22 cellular contexts compared by ENCODE assay signal in genomic region chr22:44691796-44692661, GRCh38. TPM values are rescaled to one million over a fixed set of nuclear protein-coding genes. Genes with fewer than 3 reads are reported as not detected.
DNase-seq lines count a peak whose midpoint lies in the region; ATAC-seq, FAIRE-seq and TF ChIP-seq lines count a peak whose summit lies in the region.
"Had no signal": no experiment of that assay in that cellular context is flagged by ENCODE, and none has a peak within 500 bp of the region (broad histone marks: within the 10 kb centered on the region; RNA-seq: fewer than 3 reads in every experiment).

No MANE protein-coding gene starts in this region.

- H3K36me3 ChIP-seq in MG63 (no peaks in the 10 kb centered on the region), keratinocyte (ENCODE audit: control insufficient read depth in 2 of 2, extremely low read depth in 1 of 2, insufficient read depth in 2 of 2, low read length in 2 of 2) (no peaks in the 10 kb centered on the region), MM.1S (replicated peaks; ENCODE audit: insufficient read depth, low read length) (no peaks in the 10 kb centered on the region)
- H3K36me3 ChIP-seq: heart right ventricle, upper lobe of left lung, WERI-Rb-1 had no signal

- H3K9me2 ChIP-seq in MM.1S (replicated peaks; ENCODE audit: insufficient read depth, low read length): no peaks in the 10 kb centered on the region

- TF ChIP-seq CTCF in keratinocyte (optimal IDR thresholded peaks at IDR 0.05 in 1 of 3, IDR thresholded peaks at IDR 0.05 in 1 of 3, conservative IDR thresholded peaks at IDR 0.05 in 1 of 3; ENCODE audit: extremely low read depth in 1 of 3, insufficient read depth in 2 of 3, low read length in 3 of 3): no peak
- no peak for TF ChIP-seq CTCF in MM.1S (IDR thresholded peaks at IDR 0.05; ENCODE audit: low read length)

- no peaks in the 10 kb centered on the region for H3K27me3 ChIP-seq in MG63
- H3K27me3 ChIP-seq in keratinocyte (ENCODE audit: control insufficient read depth, extremely low read depth, insufficient read depth, low read length): no peaks in the 10 kb centered on the region
- H3K27me3 ChIP-seq in MM.1S (replicated peaks; ENCODE audit: insufficient read depth, low read length): peaks cover 72% of the 10 kb centered on the region
- H3K27me3 ChIP-seq: upper lobe of left lung had no signal

- H3K27ac ChIP-seq in keratinocyte (ENCODE audit: control insufficient read depth, insufficient read depth, low read length): no peak overlapping the region
- no peak overlapping the region for H3K27ac ChIP-seq in MM.1S (ENCODE audit: low read length)
- H3K27ac ChIP-seq: heart right ventricle, upper lobe of left lung had no signal

- dilution Hi-C loops in keratinocyte (cut with MboI; ENCODE audit: extremely low pct_ligation_motif_present, low sequenced_read_pairs): no loop called here

- H3K9ac ChIP-seq in keratinocyte (ENCODE audit: control insufficient read depth, extremely low read depth, insufficient read depth, low read length) (no peak overlapping the region), MM.1S (ENCODE audit: low read length) (no peak overlapping the region)

- intact Hi-C loops in sciatic nerve (cut with DNase I): loop anchor here (5.0 kb wide), 1 partner anchor 1795 kb away; no protein-coding TSS in a partner anchor

- peak overlapping the region; percentile 51 for H3K4me2 ChIP-seq in keratinocyte (ENCODE audit: control insufficient read depth, extremely low read depth, insufficient read depth, low read depth, low read length)
- no peak overlapping the region for H3K4me2 ChIP-seq in MM.1S (ENCODE audit: low read depth, low read length)
- H3K4me2 ChIP-seq: smooth muscle cell had no signal

- peak; percentile 33 for DNase-seq in NCI-H748 (lab: John Stamatoyannopoulos, UW; ENCODE audit: unreplicated experiment)
- DNase-seq in NCI-H748 treated with DMSO at 0.1 percent for 48 hours (lab: John Stamatoyannopoulos, UW): no peak
- DNase-seq in MG63: peak; percentile 41
- DNase-seq in keratinocyte (ENCODE audit: low read depth, low spot score): no peak
- no peak for DNase-seq in sciatic nerve (ENCODE audit: low spot score)
- DNase-seq in MM.1S: no peak
- no peak for DNase-seq in KG1 (lab: John Stamatoyannopoulos, UW)
- DNase-seq: ACHN; activated CD8-positive, alpha-beta T cell treated with anti-CD3 and anti-CD28 coated beads, Interleukin-2, amount 10 ng/mL, durations not matched to agents 7 days and 5 days; caudate nucleus; heart right ventricle; NCI-H1694 treated with DMSO at 0.1 percent for 48 hours; NCI-H774; posterior cingulate gyrus; upper lobe of left lung; WERI-Rb-1 had no signal

- peaks cover 12% of the 10 kb centered on the region for H3K4me1 ChIP-seq in keratinocyte (ENCODE audit: control insufficient read depth, extremely low read depth, insufficient read depth, low read length)
- no peaks in the 10 kb centered on the region for H3K4me1 ChIP-seq in MM.1S (ENCODE audit: low read length)
- H3K4me1 ChIP-seq: upper lobe of left lung had no signal

- H2AFZ ChIP-seq in keratinocyte (ENCODE audit: control insufficient read depth, low read length): peak overlapping the region; percentile 19
- no peak overlapping the region for H2AFZ ChIP-seq in MM.1S (ENCODE audit: low read length)

- H3K4me3 ChIP-seq in MG63 (no peak overlapping the region), keratinocyte (ENCODE audit: control insufficient read depth in 2 of 3, extremely low read depth in 1 of 3, insufficient read depth in 2 of 3, low read depth in 1 of 3, low read length in 3 of 3) (no peak overlapping the region), MM.1S (ENCODE audit: low read length) (no peak overlapping the region)
- H3K4me3 ChIP-seq: heart right ventricle, smooth muscle cell, upper lobe of left lung had no signal

- H4K20me1 ChIP-seq in keratinocyte (ENCODE audit: control insufficient read depth, extremely low read depth, insufficient read depth, low read length) (no peaks in the 10 kb centered on the region), MM.1S (ENCODE audit: insufficient read depth, low read length) (no peaks in the 10 kb centered on the region)

- H3K9me3 ChIP-seq in MG63 (no peaks in the 10 kb centered on the region), keratinocyte (ENCODE audit: control insufficient read depth, low read depth, low read length) (no peaks in the 10 kb centered on the region), MM.1S (replicated peaks; ENCODE audit: insufficient read depth, low read length) (no peaks in the 10 kb centered on the region)
- H3K9me3 ChIP-seq: heart right ventricle, upper lobe of left lung had no signal

- FAIRE-seq in keratinocyte (lab: Jason Lieb, UNC): no peak
- FAIRE-seq: G401.6, H54 had no signal

- no peaks in the 10 kb centered on the region for H3K9me1 ChIP-seq in keratinocyte (ENCODE audit: control insufficient read depth, extremely low read depth, insufficient read depth, low read length)

- H3F3A ChIP-seq in MM.1S (ENCODE audit: insufficient read depth, low read length): no peaks in the 10 kb centered on the region

- ATAC-seq in sciatic nerve (peak; percentile 23), GM21526 (IDR thresholded peaks at IDR 0.05; ENCODE audit: low FRiP score, unreplicated experiment) (no peak)
- ATAC-seq: activated CD8-positive, alpha-beta T cell treated with anti-CD3 and anti-CD28 coated beads, Interleukin-2, amount 10 ng/mL, durations not matched to agents 7 days and 5 days; activated T-helper 17 cell treated with anti-CD3 and anti-CD28 coated beads, Interleukin-2, amount 50 U/mL, for 72 hours; CD8-positive, alpha-beta T cell had no signal

- H3K79me2 ChIP-seq in keratinocyte (ENCODE audit: control insufficient read depth, insufficient read depth, low read length) (no peaks in the 10 kb centered on the region), MM.1S (ENCODE audit: low read length) (no peaks in the 10 kb centered on the region)

RNA-seq across cellular contexts. Expression of gene PRR5, which starts 10.0 kb away (rescaled TPM):
- 24.0 and 45.5 TPM in 2 replicates for total RNA-seq in MG63 (2014; rRNA removed; shearing (Covaris generic); ENCODE audit: low replicate concordance)
- polyA plus RNA-seq in keratinocyte: 9.1 to 15.2 TPM (median 10.9 TPM) in 3 replicates
- polyA plus RNA-seq in keratinocyte (2011; ENCODE audit: low read depth): 1.8 TPM
- polyA plus RNA-seq in keratinocyte (2011; cell fraction: cytosol; rRNA removed): 7.4 and 15.3 TPM in 2 replicates
- polyA plus RNA-seq in keratinocyte (2011; cell fraction: nucleus; rRNA removed): 10.8 and 14.1 TPM in 2 replicates
- 7.5 and 13.3 TPM in 2 replicates for polyA plus RNA-seq in keratinocyte (2012; ENCODE audit: low replicate concordance)
- polyA minus RNA-seq in keratinocyte: 12.4 to 21.8 TPM (median 17.9 TPM) in 3 replicates
- polyA minus RNA-seq in keratinocyte (2011; cell fraction: cytosol; rRNA and poly(A)+ RNA removed): 14.4 TPM
- 10.1 and 14.1 TPM in 2 replicates for polyA minus RNA-seq in keratinocyte (2011; cell fraction: nucleus; rRNA and poly(A)+ RNA removed)
- total RNA-seq in sciatic nerve: 33.7 TPM

Comparison
In these comparisons a context has a peak if more than half of its experiments do, and no peak if none do; other contexts are left out.
1. DNase-seq: peak in NCI-H748 (single experiment) and MG63 (single experiment); none in NCI-H748 treated with DMSO at 0.1 percent for 48 hours (single experiment), keratinocyte (single experiment), sciatic nerve (single experiment), MM.1S (single experiment) and KG1 (single experiment).